ENCODE assay signal across 9 cellular contexts in genomic region chr2:174593574-174594203, GRCh38. TPM values are rescaled to one million over a fixed set of nuclear protein-coding genes. Genes with fewer than 3 reads are reported as not detected.
DNase-seq lines count a peak whose midpoint lies in the region; ATAC-seq and TF ChIP-seq lines count a peak whose summit lies in the region.
"Had no signal": no experiment of that assay in that cellular context is flagged by ENCODE, and none has a peak within 500 bp of the region (broad histone marks: within the 10 kb centered on the region; RNA-seq: fewer than 3 reads in every experiment).

No MANE protein-coding gene starts in this region.

- no peak for TF ChIP-seq CTCF in GM13976 (IDR thresholded peaks at IDR 0.05; ENCODE audit: borderline replicate concordance, control extremely low read depth, extremely low read depth, insufficient read depth, missing control alignments)
- no peak for TF ChIP-seq CTCF in HEK293 (tag by site-specific recombination; IDR thresholded peaks at IDR 0.05)
- no peak for TF ChIP-seq CTCF in esophagus muscularis mucosa (IDR thresholded peaks at IDR 0.05)

- POLR2A ChIA-PET in HEK293 (lab: Yijun Ruan, JAX), result interaction anchor here (0.5 kb wide), 1 partner anchor 160 kb away, joined by 3 read pairs; no protein-coding TSS in a partner anchor
- POLR2A ChIA-PET in activated CD8-positive, alpha-beta T cell treated with anti-CD3 and anti-CD28 coated beads, Interleukin-2, amount 10 ng/mL, durations not matched to agents 7 days and 5 days (lab: Charles Lee), result interaction anchor here (0.7 to 9.2 kb wide), 17 partner anchors 9 to 575 kb away, joined by 3 to 186 read pairs (median 5); partner anchors contain the start of genes GPR155 and SCRN3

- H3K36me3 Mint-ChIP-seq in activated CD8-positive, alpha-beta T cell treated with anti-CD3 and anti-CD28 coated beads, Interleukin-2, amount 10 ng/mL, durations not matched to agents 7 days and 5 days (ENCODE audit: low read depth), result peaks cover 77% of the 10 kb centered on the region

- H3K4me1 ChIP-seq in HEK293 (ENCODE audit: control insufficient read depth, insufficient read depth, low read length) (no peaks in the 10 kb centered on the region), esophagus muscularis mucosa (peaks cover 8 to 76% (median 66%) of the 10 kb centered on the region in 4 donors), neuronal stem cell (ENCODE audit: control insufficient read depth in 2 of 2, insufficient read depth in 1 of 2, low read depth in 1 of 2, low read length in 2 of 2) (peaks cover 4 to 7% of the 10 kb centered on the region in 2 donors)
- H3K4me1 ChIP-seq: body of pancreas had no signal

- no peak overlapping the region for H2BK15ac ChIP-seq in neuronal stem cell (ENCODE audit: low read length)

- peaks cover 47% of the 10 kb centered on the region for H3K4me1 Mint-ChIP-seq in activated CD8-positive, alpha-beta T cell treated with anti-CD3 and anti-CD28 coated beads, Interleukin-2, amount 10 ng/mL, durations not matched to agents 7 days and 5 days (ENCODE audit: low read depth)

- H3K4me2 ChIP-seq in neuronal stem cell (ENCODE audit: insufficient read depth, low read length, poor library complexity, severe bottlenecking), result no peak overlapping the region

- H3K4me3 ChIP-seq in HEK293 (ENCODE audit: low read depth, low read length), result no peak overlapping the region
- H3K4me3 ChIP-seq in esophagus muscularis mucosa, result peak overlapping the region in 2 of 4 donors; percentile 28 to 34
- H3K4me3 ChIP-seq in neuronal stem cell (ENCODE audit: low read length in 2 of 2), result peak overlapping the region in 1 of 2 donors; percentile 8
- H3K4me3 ChIP-seq: body of pancreas had no signal

- H3K27ac ChIP-seq in HEK293 (ENCODE audit: extremely low read depth, low read depth, low read length) (no peak overlapping the region), esophagus muscularis mucosa (replicated peaks in 1 of 4) (peak overlapping the region; percentile 15 to 56 (median 34)), neuronal stem cell (replicated peaks; ENCODE audit: low read length) (no peak overlapping the region)

- H3K36me3 ChIP-seq in HEK293 (ENCODE audit: control insufficient read depth in 2 of 2, insufficient read depth in 1 of 2, low read length in 2 of 2), result no peaks in the 10 kb centered on the region
- H3K36me3 ChIP-seq in esophagus muscularis mucosa, result no peaks in the 10 kb centered on the region
- H3K36me3 ChIP-seq in neuronal stem cell (replicated peaks in 1 of 2; ENCODE audit: control insufficient read depth in 2 of 2, insufficient read depth in 2 of 2, low read length in 2 of 2), result no peaks in the 10 kb centered on the region

- TF ChIP-seq EP300 in esophagus muscularis mucosa (IDR thresholded peaks at IDR 0.05), result no peak

- H2AFZ ChIP-seq in neuronal stem cell (ENCODE audit: low read length), result peak overlapping the region; percentile 77

- H2BK5ac ChIP-seq in neuronal stem cell (ENCODE audit: low read length), result no peak overlapping the region

- no peak overlapping the region for H4K91ac ChIP-seq in neuronal stem cell (ENCODE audit: low read depth, low read length, poor library complexity)

- no peaks in the 10 kb centered on the region for H3K27me3 Mint-ChIP-seq in activated CD8-positive, alpha-beta T cell treated with anti-CD3 and anti-CD28 coated beads, Interleukin-2, amount 10 ng/mL, durations not matched to agents 7 days and 5 days (ENCODE audit: low read depth)

- H3K9me3 Mint-ChIP-seq in activated CD8-positive, alpha-beta T cell treated with anti-CD3 and anti-CD28 coated beads, Interleukin-2, amount 10 ng/mL, durations not matched to agents 7 days and 5 days (ENCODE audit: insufficient read depth), result no peaks in the 10 kb centered on the region

- peak; percentile 45 for DNase-seq in GM13976 (ENCODE audit: low spot score)
- peak; percentile 88 for DNase-seq in MV-4-11 (lab: John Stamatoyannopoulos, UW)
- peak; percentile 89 for DNase-seq in activated CD8-positive, alpha-beta T cell treated with anti-CD3 and anti-CD28 coated beads, Interleukin-2, amount 10 ng/mL, durations not matched to agents 7 days and 5 days
- no peak for DNase-seq in esophagus muscularis mucosa (ENCODE audit: extremely low spot score)
- DNase-seq in neuronal stem cell (ENCODE audit: low spot score), result peak; percentile 6
- no peak for DNase-seq in NCI-H226
- no peak for DNase-seq in COR-L47 (lab: John Stamatoyannopoulos, UW)

- no peak overlapping the region for H4K8ac ChIP-seq in neuronal stem cell (ENCODE audit: low read depth, low read length)

- H2AK5ac ChIP-seq in neuronal stem cell (ENCODE audit: low read depth, low read length), result no peak overlapping the region

- H3K9me3 ChIP-seq in HEK293 (ENCODE audit: control insufficient read depth, insufficient read depth, low read depth, low read length) (no peaks in the 10 kb centered on the region), esophagus muscularis mucosa (no peaks in the 10 kb centered on the region), neuronal stem cell (replicated peaks in 1 of 2; ENCODE audit: control insufficient read depth in 2 of 2, insufficient read depth in 1 of 2, low read depth in 1 of 2, low read length in 2 of 2) (no peaks in the 10 kb centered on the region)
- H3K9me3 ChIP-seq: body of pancreas had no signal

- H3K9ac ChIP-seq in neuronal stem cell (ENCODE audit: low read depth, low read length, poor library complexity), result no peak overlapping the region

- intact Hi-C loops in esophagus muscularis mucosa (cut with DNase I), result no loop called here

- WGBS in esophagus muscularis mucosa, result 42% methylated on average over 6 of the region's 6 CpGs
- no CpG with 5 or more reads among the region's 6 CpGs for WGBS in neuronal stem cell (ENCODE audit: extremely low coverage in 2 of 2, insufficient read length in 2 of 2, insufficient replicate concordance in 1 of 2), 2 donors

- no peak overlapping the region for H3K18ac ChIP-seq in neuronal stem cell (ENCODE audit: low read length)

- H2BK120ac ChIP-seq in neuronal stem cell (ENCODE audit: low read depth, low read length), result no peak overlapping the region

- H3K79me1 ChIP-seq in neuronal stem cell (ENCODE audit: low read depth, low read length), result no peaks in the 10 kb centered on the region

- peak overlapping the region; percentile 97 for H3K27ac Mint-ChIP-seq in activated CD8-positive, alpha-beta T cell treated with anti-CD3 and anti-CD28 coated beads, Interleukin-2, amount 10 ng/mL, durations not matched to agents 7 days and 5 days

- H3K27me3 ChIP-seq in esophagus muscularis mucosa (no peaks in the 10 kb centered on the region), neuronal stem cell (ENCODE audit: control insufficient read depth in 3 of 3, insufficient read depth in 3 of 3, low read depth in 1 of 3, low read length in 3 of 3) (no peaks in the 10 kb centered on the region)
- H3K27me3 ChIP-seq: body of pancreas had no signal

- CTCF ChIA-PET in HEK293 (lab: Yijun Ruan, JAX), result interaction anchor here (1.1 to 1.8 kb wide), 2 partner anchors 12 to 94 kb away, joined by 3 to 5 read pairs; no protein-coding TSS in a partner anchor
- CTCF ChIA-PET in activated CD8-positive, alpha-beta T cell treated with anti-CD3 and anti-CD28 coated beads, Interleukin-2, amount 10 ng/mL, durations not matched to agents 7 days and 5 days (lab: Charles Lee), result interaction anchor here (0.7 to 15.5 kb wide), 10 partner anchors 13 to 94 kb away, joined by 3 to 198 read pairs (median 6); no protein-coding TSS in a partner anchor

- TF ChIP-seq POLR2A in esophagus muscularis mucosa (IDR thresholded peaks at IDR 0.05; ENCODE audit: low read depth), result no peak

- H2BK12ac ChIP-seq in neuronal stem cell (ENCODE audit: low read length), result no peak overlapping the region

- no peak overlapping the region for H3K14ac ChIP-seq in neuronal stem cell (ENCODE audit: low read length)

- ATAC-seq in activated CD8-positive, alpha-beta T cell treated with anti-CD3 and anti-CD28 coated beads, Interleukin-2, amount 10 ng/mL, durations not matched to agents 7 days and 5 days, result peak; percentile 73
- ATAC-seq: body of pancreas had no signal

- H3K23ac ChIP-seq in neuronal stem cell (ENCODE audit: low read depth, low read length, poor library complexity), result no peak overlapping the region

- in situ Hi-C loops in GM13976 (cut with MboI; ENCODE audit: low sequenced_read_pairs, unreplicated experiment), result no loop called here

- H3K4me3 Mint-ChIP-seq in activated CD8-positive, alpha-beta T cell treated with anti-CD3 and anti-CD28 coated beads, Interleukin-2, amount 10 ng/mL, durations not matched to agents 7 days and 5 days, result peak overlapping the region; percentile 80

- H3K4ac ChIP-seq in neuronal stem cell (ENCODE audit: low read length), result no peak overlapping the region

TF ChIP-seq in HEK293, 187 proteins besides CTCF, POLR2A, EP300 and RAD21 (continues in another document):
- TF ChIP-seq ZNF677 (tag by site-specific recombination; IDR thresholded peaks at IDR 0.05) (no peak), ZNF114 (tag by site-specific recombination; IDR thresholded peaks at IDR 0.05) (no peak), KLF8 (tag by site-specific recombination; IDR thresholded peaks at IDR 0.05) (no peak), PRDM4 (tag by site-specific recombination; IDR thresholded peaks at IDR 0.05) (0 out of 2 replicates have a peak, but pooled peaks have one; percentile 20)

RNA-seq across cellular contexts. Expression of gene WIPF1, which starts 3.9 kb away (rescaled TPM):
- 100 to 1,000 TPM; 357 to 390 TPM for total RNA-seq in activated CD8-positive, alpha-beta T cell treated with anti-CD3 and anti-CD28 coated beads, Interleukin-2, amount 10 ng/mL, durations not matched to agents 7 days and 5 days
- total RNA-seq in esophagus muscularis mucosa, result 10 to 100 TPM; 31.5 to 61.5 (median 36.3) TPM
- polyA plus RNA-seq in neuronal stem cell (2013, experiment 1 of 2), result 20.8 TPM
- polyA plus RNA-seq in neuronal stem cell (2013, experiment 2 of 2), result 21.6 TPM

Comparison
In these comparisons a context has a peak if more than half of its experiments do, and no peak if none do; other contexts are left out.
1. DNase-seq: peak in GM13976 (single experiment), MV-4-11 (single experiment), activated CD8-positive, alpha-beta T cell treated with anti-CD3 and anti-CD28 coated beads, Interleukin-2, amount 10 ng/mL, durations not matched to agents 7 days and 5 days (single experiment) and neuronal stem cell (single experiment); none in esophagus muscularis mucosa (single experiment), NCI-H226 (single experiment) and COR-L47 (single experiment).
2. H3K27ac ChIP-seq: peak in esophagus muscularis mucosa (4 of 4); none in HEK293 (single experiment) and neuronal stem cell (single experiment).
3. RNA of gene WIPF1, which starts 3.9 kb away (total RNA-seq): 357 to 390 TPM in activated CD8-positive, alpha-beta T cell treated with anti-CD3 and anti-CD28 coated beads, Interleukin-2, amount 10 ng/mL, durations not matched to agents 7 days and 5 days; 31.5 to 61.5 TPM in esophagus muscularis mucosa; every median in the first group is over 4 times any median in the second.